ENCODE assay signal across 9 cellular contexts in genomic region chr1:175514309-175515001, GRCh38.
DNase-seq lines count a peak whose midpoint lies in the region; ATAC-seq, FAIRE-seq and TF ChIP-seq lines count a peak whose summit lies in the region.
"Had no signal": no experiment of that assay in that cellular context is flagged by ENCODE, and none has a peak within 500 bp of the region (broad histone marks: within the 10 kb centered on the region; RNA-seq: fewer than 3 reads in every experiment).

No MANE protein-coding gene starts in this region.

- H3K4me3 ChIP-seq in right lobe of liver (no peak overlapping the region), HepG2 (replicated peaks in 1 of 3; ENCODE audit: insufficient read depth in 1 of 3, low read depth in 2 of 3, low read length in 3 of 3) (no peak overlapping the region), thyroid gland (replicated peaks in 1 of 3) (no peak overlapping the region), osteoblast (ENCODE audit: insufficient read depth, low read length) (no peak overlapping the region), tibial artery (no peak overlapping the region)

- in situ Hi-C loops in HepG2 (cut with HindIII; ENCODE audit: extremely low pct_ligation_motif_present, low pct_unique_long_range_greater_than_20kb) = no loop called here

- ATAC-seq in right lobe of liver = peak; percentile 30 to 56 (median 42)
- no peak for ATAC-seq in HepG2
- ATAC-seq in left ventricle myocardium superior = peak; percentile 60

- H3K79me2 ChIP-seq in HepG2 (ENCODE audit: insufficient read depth, low read length) = no peaks in the 10 kb centered on the region
- no peaks in the 10 kb centered on the region for H3K79me2 ChIP-seq in osteoblast (ENCODE audit: insufficient read depth, low read length)

- WGBS in right lobe of liver (ENCODE audit: insufficient coverage, low coverage, low lambda C conversion rate, missing lambda C conversion rate) = 15% methylated on average over 8 of the region's 9 CpGs
- 1% methylated on average over 9 of the region's 9 CpGs for WGBS in HepG2 (ENCODE audit: low lambda C conversion rate)
- 12 to 15% methylated on average over 9 of the region's 9 CpGs for WGBS in thyroid gland, 2 donors

- no TSS peak for BruUV-seq in HepG2 (replicated peaks; lab: Mats Ljungman, UMichigan)

- POLR2A ChIA-PET in HepG2 (lab: Yijun Ruan, JAX) = no interaction called here

- H3K4me1 ChIP-seq in right lobe of liver = no peaks in the 10 kb centered on the region
- no peaks in the 10 kb centered on the region for H3K4me1 ChIP-seq in HepG2 (ENCODE audit: insufficient read depth, low read length)
- peaks cover 0 to 11% of the 10 kb centered on the region in 2 donors for H3K4me1 ChIP-seq in thyroid gland
- no peaks in the 10 kb centered on the region for H3K4me1 ChIP-seq in osteoblast (ENCODE audit: insufficient read depth, low read length)
- H3K4me1 ChIP-seq in tibial artery = peaks cover 0 to 11% (median 2%) of the 10 kb centered on the region in 4 donors

- no peak for TF ChIP-seq EP300 in HepG2 (IDR thresholded peaks at IDR 0.05; ENCODE audit: low read depth in 2 of 2, low read length in 2 of 2)
- TF ChIP-seq EP300 in HepG2 (CRISPR knock-in tag; IDR thresholded peaks at IDR 0.05; ENCODE audit: borderline replicate concordance) = no peak

- H2AFZ ChIP-seq in HepG2 (ENCODE audit: low read length) (no peak overlapping the region), osteoblast (ENCODE audit: low read length) (no peak overlapping the region)

- no peaks in the 10 kb centered on the region for H4K20me1 ChIP-seq in HepG2 (ENCODE audit: insufficient read depth, low read length)
- H4K20me1 ChIP-seq in osteoblast (ENCODE audit: insufficient read depth, low read length) = no peaks in the 10 kb centered on the region

- no peak for TF ChIP-seq POLR2A in right lobe of liver (IDR thresholded peaks at IDR 0.05)
- no peak for TF ChIP-seq POLR2A in HepG2 (IDR thresholded peaks at IDR 0.05; ENCODE audit: insufficient read depth in 1 of 2, low read depth in 2 of 2, low read length in 2 of 2)
- TF ChIP-seq POLR2A in thyroid gland (IDR thresholded peaks at IDR 0.05) = no peak

- H3K36me3 ChIP-seq in right lobe of liver (no peaks in the 10 kb centered on the region), HepG2 (replicated peaks in 1 of 2; ENCODE audit: control insufficient read depth in 1 of 2, insufficient read depth in 2 of 2, low read length in 2 of 2) (no peaks in the 10 kb centered on the region), thyroid gland (no peaks in the 10 kb centered on the region), osteoblast (ENCODE audit: insufficient read depth, low read length) (no peaks in the 10 kb centered on the region), tibial artery (no peaks in the 10 kb centered on the region)

- CTCF ChIA-PET in HepG2 (lab: Yijun Ruan, JAX; ENCODE audit: low intra/inter-chr PET ratio, low total read pairs) = no interaction called here

- H3K9me3 ChIP-seq in right lobe of liver (no peaks in the 10 kb centered on the region), HepG2 (ENCODE audit: low read length) (no peaks in the 10 kb centered on the region), thyroid gland (no peaks in the 10 kb centered on the region), osteoblast (ENCODE audit: low read depth, low read length) (no peaks in the 10 kb centered on the region), tibial artery (no peaks in the 10 kb centered on the region)

- H3K27me3 ChIP-seq in right lobe of liver (no peaks in the 10 kb centered on the region), HepG2 (ENCODE audit: control insufficient read depth in 1 of 2, insufficient read depth in 2 of 2, low read length in 2 of 2) (no peaks in the 10 kb centered on the region), thyroid gland (no peaks in the 10 kb centered on the region), osteoblast (ENCODE audit: insufficient read depth, low read length) (no peaks in the 10 kb centered on the region), tibial artery (no peaks in the 10 kb centered on the region)

- H3K27ac ChIP-seq in right lobe of liver = no peak overlapping the region
- H3K27ac ChIP-seq in HepG2 (ENCODE audit: extremely low read length, insufficient read depth, low read length) = no peak overlapping the region
- H3K27ac ChIP-seq in thyroid gland = no peak overlapping the region
- no peak overlapping the region for H3K27ac ChIP-seq in osteoblast (ENCODE audit: low read depth, low read length)
- no peak overlapping the region for H3K27ac ChIP-seq in tibial artery

- TF ChIP-seq CTCF in right lobe of liver (IDR thresholded peaks at IDR 0.05) = no peak
- TF ChIP-seq CTCF in HepG2 (CRISPR knock-in tag; IDR thresholded peaks at IDR 0.05) = no peak
- TF ChIP-seq CTCF in thyroid gland (IDR thresholded peaks at IDR 0.05) = no peak
- TF ChIP-seq CTCF in osteoblast (IDR thresholded peaks at IDR 0.05; ENCODE audit: extremely low read depth, low read depth, low read length) = no peak
- TF ChIP-seq CTCF in tibial artery (IDR thresholded peaks at IDR 0.05) = no peak

- H3K4me2 ChIP-seq in HepG2 (ENCODE audit: low read depth, low read length) = no peak overlapping the region
- no peak overlapping the region for H3K4me2 ChIP-seq in osteoblast (ENCODE audit: insufficient read depth, low read length)

- intact Hi-C loops in right lobe of liver (cut with DNase I) = no loop called here
- intact Hi-C loops in HepG2 (cut with micrococcal nuclease; ENCODE audit: unreplicated experiment) = no loop called here
- intact Hi-C loops in left ventricle myocardium superior (cut with micrococcal nuclease) = no loop called here
- intact Hi-C loops in thyroid gland (cut with DNase I) = no loop called here
- intact Hi-C loops in tibial artery (cut with DNase I; ENCODE audit: low total_unique reads) = no loop called here

- TF ChIP-seq RAD21 in HepG2 (CRISPR knock-in tag; IDR thresholded peaks at IDR 0.05) = no peak

- DNase-seq in right lobe of liver (no peak), HepG2 (ENCODE audit: low spot score) (no peak), RCC 7860 (ENCODE audit: low spot score) (peak; percentile 30), left ventricle myocardium superior (no peak), thyroid gland (peak; percentile 60 to 61), osteoblast (ENCODE audit: insufficient read length, low spot score, missing footprints) (no peak), tibial artery (no peak), DMS 273 (lab: John Stamatoyannopoulos, UW; ENCODE audit: unreplicated experiment) (no peak)
- DNase-seq: COR-L47 had no signal

- FAIRE-seq in HepG2 (lab: Jason Lieb, UNC) = no peak
- no peak for FAIRE-seq in RCC 7860 (lab: Jason Lieb, UNC)

- no peak overlapping the region for H3K9ac ChIP-seq in HepG2 (ENCODE audit: insufficient read depth, low read depth, low read length)

TF ChIP-seq in HepG2, 621 proteins besides CTCF, POLR2A, EP300 and RAD21 (continues in another document):
- TF ChIP-seq, protein P1, sequence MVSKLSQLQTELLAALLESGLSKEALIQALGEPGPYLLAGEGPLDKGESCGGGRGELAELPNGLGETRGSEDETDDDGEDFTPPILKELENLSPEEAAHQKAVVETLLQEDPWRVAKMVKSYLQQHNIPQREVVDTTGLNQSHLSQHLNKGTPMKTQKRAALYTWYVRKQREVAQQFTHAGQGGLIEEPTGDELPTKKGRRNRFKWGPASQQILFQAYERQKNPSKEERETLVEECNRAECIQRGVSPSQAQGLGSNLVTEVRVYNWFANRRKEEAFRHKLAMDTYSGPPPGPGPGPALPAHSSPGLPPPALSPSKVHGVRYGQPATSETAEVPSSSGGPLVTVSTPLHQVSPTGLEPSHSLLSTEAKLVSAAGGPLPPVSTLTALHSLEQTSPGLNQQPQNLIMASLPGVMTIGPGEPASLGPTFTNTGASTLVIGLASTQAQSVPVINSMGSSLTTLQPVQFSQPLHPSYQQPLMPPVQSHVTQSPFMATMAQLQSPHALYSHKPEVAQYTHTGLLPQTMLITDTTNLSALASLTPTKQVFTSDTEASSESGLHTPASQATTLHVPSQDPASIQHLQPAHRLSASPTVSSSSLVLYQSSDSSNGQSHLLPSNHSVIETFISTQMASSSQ (IDR thresholded peaks at IDR 0.05; ENCODE audit: low read depth) = no peak
- TF ChIP-seq, protein P1 (CRISPR knock-in tag; IDR thresholded peaks at IDR 0.05; ENCODE audit: borderline replicate concordance) = no peak
- TF ChIP-seq HES4 (CRISPR knock-in tag; IDR thresholded peaks at IDR 0.05; ENCODE audit: borderline replicate concordance) (no peak), KLF16 (CRISPR knock-in tag; IDR thresholded peaks at IDR 0.05) (no peak), ZNF274 (CRISPR knock-in tag; IDR thresholded peaks at IDR 0.05) (no peak), ZNF772 (CRISPR knock-in tag; IDR thresholded peaks at IDR 0.05) (no peak), ZNF230 (CRISPR knock-in tag; IDR thresholded peaks at IDR 0.05) (no peak), ATRX (CRISPR knock-in tag; IDR thresholded peaks at IDR 0.05; ENCODE audit: borderline replicate concordance) (no peak), ZNF101 (CRISPR knock-in tag; IDR thresholded peaks at IDR 0.05; ENCODE audit: borderline replicate concordance, low read depth) (no peak)
- TF ChIP-seq, protein P2, sequence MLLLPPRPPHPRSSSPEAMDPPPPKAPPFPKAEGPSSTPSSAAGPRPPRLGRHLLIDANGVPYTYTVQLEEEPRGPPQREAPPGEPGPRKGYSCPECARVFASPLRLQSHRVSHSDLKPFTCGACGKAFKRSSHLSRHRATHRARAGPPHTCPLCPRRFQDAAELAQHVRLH (CRISPR knock-in tag; IDR thresholded peaks at IDR 0.05; ENCODE audit: borderline replicate concordance, low read depth) = no peak

Comparison
In these comparisons a context has a peak if more than half of its experiments do, and no peak if none do; other contexts are left out.
1. DNase-seq: peak in RCC 7860 (single experiment) and thyroid gland (2 of 2); none in right lobe of liver (0 of 3), HepG2 (single experiment), left ventricle myocardium superior (single experiment), osteoblast (single experiment), tibial artery (0 of 2) and DMS 273 (single experiment).